ENCODE assay signal across 8 cellular contexts in genomic region chr10:73911553-73912004, GRCh38. TPM values are rescaled to one million over a fixed set of nuclear protein-coding genes. Genes with fewer than 3 reads are reported as not detected.
A peak's percentile ranks its signal among the peaks of the same experiment; 100 is the strongest.
DNase-seq lines count a peak whose midpoint lies in the region; ATAC-seq and TF ChIP-seq lines count a peak whose summit lies in the region.

No MANE protein-coding gene starts in this region.

- TF ChIP-seq CTCF in MM.1S (IDR thresholded peaks at IDR 0.05; ENCODE audit: low read length) (no peak), endothelial cell (IDR thresholded peaks at IDR 0.05; ENCODE audit: unreplicated experiment) (no peak), nephron progenitor cell (IDR thresholded peaks at IDR 0.05) (no peak)

- peak overlapping the region; percentile 63 for H2AFZ ChIP-seq in MM.1S (ENCODE audit: low read length)

- peaks cover 72 to 95% (median 92%) of the 10 kb centered on the region in 10 experiments for H3K4me1 ChIP-seq in BLaER1 treated with 17β-estradiol and CSF1 and Interleukin-3, amounts not matched to agents 10 nM and 100 nM
- H3K4me1 ChIP-seq in MM.1S (ENCODE audit: low read length): peaks cover 9% of the 10 kb centered on the region; the same call in 1 of the 2 replicates

- H3K4me1 Mint-ChIP-seq in endothelial cell (ENCODE audit: unreplicated experiment) (peaks cover 22% of the 10 kb centered on the region), nephron progenitor cell (peaks cover 86% of the 10 kb centered on the region)

- H3K9me2 ChIP-seq in MM.1S (replicated peaks; ENCODE audit: insufficient read depth, low read length): no peaks in the 10 kb centered on the region

- no peaks in the 10 kb centered on the region for H3K79me2 ChIP-seq in MM.1S (ENCODE audit: low read length)

- H3K9me3 ChIP-seq in BLaER1 treated with 17β-estradiol and CSF1 and Interleukin-3, amounts not matched to agents 10 nM and 100 nM (replicated peaks in 1 of 11): no peaks in the 10 kb centered on the region; a peak in 1 of 22 replicates
- no peaks in the 10 kb centered on the region for H3K9me3 ChIP-seq in MM.1S (replicated peaks; ENCODE audit: insufficient read depth, low read length)

- DNase-seq in MM.1S: no peak
- no peak for DNase-seq in endothelial cell (ENCODE audit: low spot score)
- DNase-seq in nephron progenitor cell: no peak
- no peak for DNase-seq in MV-4-11 (lab: John Stamatoyannopoulos, UW)
- DNase-seq in caudate nucleus (lab: John Stamatoyannopoulos, UW): no peak

- H3K9me3 Mint-ChIP-seq in endothelial cell (ENCODE audit: unreplicated experiment) (no peaks in the 10 kb centered on the region), nephron progenitor cell (no peaks in the 10 kb centered on the region)

- H3K27ac Mint-ChIP-seq in endothelial cell (ENCODE audit: unreplicated experiment): no peak overlapping the region
- H3K27ac Mint-ChIP-seq in nephron progenitor cell: no peak overlapping the region

- H3K27ac ChIP-seq in BLaER1 treated with 17β-estradiol and CSF1 and Interleukin-3, amounts not matched to agents 10 nM and 100 nM: peak overlapping the region; percentile 68 to 99 (median 91); a peak in 21 of 22 replicates
- H3K27ac ChIP-seq in MM.1S (ENCODE audit: low read length) (no peak overlapping the region), caudate nucleus (ENCODE audit: low read depth, low read length) (no peak overlapping the region)

- no peak for ATAC-seq in GM19463 (IDR thresholded peaks at IDR 0.05; ENCODE audit: unreplicated experiment)
- no peak for ATAC-seq in GM19328 (IDR thresholded peaks at IDR 0.05; ENCODE audit: unreplicated experiment)

- H3F3A ChIP-seq in MM.1S (ENCODE audit: insufficient read depth, low read length): no peaks in the 10 kb centered on the region

- peaks cover 38 to 43% (median 40%) of the 10 kb centered on the region in 11 experiments for H3K36me3 ChIP-seq in BLaER1 treated with 17β-estradiol and CSF1 and Interleukin-3, amounts not matched to agents 10 nM and 100 nM
- H3K36me3 ChIP-seq in MM.1S (replicated peaks; ENCODE audit: insufficient read depth, low read length): no peaks in the 10 kb centered on the region

- peak overlapping the region; percentile 81 to 96 (median 89) for H3K9ac ChIP-seq in BLaER1 treated with 17β-estradiol and CSF1 and Interleukin-3, amounts not matched to agents 10 nM and 100 nM
- no peak overlapping the region for H3K9ac ChIP-seq in MM.1S (ENCODE audit: low read length)

- peaks cover 17% of the 10 kb centered on the region for H3K27me3 Mint-ChIP-seq in endothelial cell (ENCODE audit: unreplicated experiment)
- H3K27me3 Mint-ChIP-seq in nephron progenitor cell (ENCODE audit: low read depth, poor library complexity): peaks cover 41% of the 10 kb centered on the region

- H4K20me1 ChIP-seq in BLaER1 treated with 17β-estradiol and CSF1 and Interleukin-3, amounts not matched to agents 10 nM and 100 nM: peaks cover 0 to 40% (median 19%) of the 10 kb centered on the region in 11 experiments; a peak in 11 of 22 replicates
- no peaks in the 10 kb centered on the region for H4K20me1 ChIP-seq in MM.1S (ENCODE audit: insufficient read depth, low read length)

- H3K27me3 ChIP-seq in BLaER1 treated with 17β-estradiol and CSF1 and Interleukin-3, amounts not matched to agents 10 nM and 100 nM: no peaks in the 10 kb centered on the region
- peaks cover 52% of the 10 kb centered on the region for H3K27me3 ChIP-seq in MM.1S (replicated peaks; ENCODE audit: insufficient read depth, low read length)

- H3K36me3 Mint-ChIP-seq in endothelial cell (ENCODE audit: low read depth, unreplicated experiment) (peaks cover 9% of the 10 kb centered on the region), nephron progenitor cell (ENCODE audit: low read depth) (no peaks in the 10 kb centered on the region)

- peak overlapping the region; percentile 98 for H3K4me3 Mint-ChIP-seq in endothelial cell (ENCODE audit: unreplicated experiment)
- H3K4me3 Mint-ChIP-seq in nephron progenitor cell: peak overlapping the region; percentile 94

- peak overlapping the region; percentile 89 to 99 (median 95) for H3K4me2 ChIP-seq in BLaER1 treated with 17β-estradiol and CSF1 and Interleukin-3, amounts not matched to agents 10 nM and 100 nM
- peak overlapping the region; percentile 82 for H3K4me2 ChIP-seq in MM.1S (ENCODE audit: low read depth, low read length)

- peak overlapping the region; percentile 73 to 90 (median 84) for H3K4me3 ChIP-seq in BLaER1 treated with 17β-estradiol and CSF1 and Interleukin-3, amounts not matched to agents 10 nM and 100 nM
- peak overlapping the region; percentile 57 for H3K4me3 ChIP-seq in MM.1S (ENCODE audit: low read length)

RNA-seq across cellular contexts. Expression of gene PLAU, which starts 0.6 kb away (rescaled TPM):
- total RNA-seq in endothelial cell (ENCODE audit: unreplicated experiment): 19.5 TPM

RNA-seq across cellular contexts. Expression of gene CAMK2G, which starts 37.2 kb away (rescaled TPM):
- total RNA-seq in endothelial cell (ENCODE audit: unreplicated experiment): 27.7 TPM

Comparison
In these comparisons a context has a peak if more than half of its experiments do, and no peak if none do; other contexts are left out.
1. H3K27ac ChIP-seq: peak in BLaER1 treated with 17β-estradiol and CSF1 and Interleukin-3, amounts not matched to agents 10 nM and 100 nM (11 of 11); none in MM.1S (single experiment) and caudate nucleus (single experiment).